ENCODE assay signal across 1 cellular context in the genomic region with DNA sequence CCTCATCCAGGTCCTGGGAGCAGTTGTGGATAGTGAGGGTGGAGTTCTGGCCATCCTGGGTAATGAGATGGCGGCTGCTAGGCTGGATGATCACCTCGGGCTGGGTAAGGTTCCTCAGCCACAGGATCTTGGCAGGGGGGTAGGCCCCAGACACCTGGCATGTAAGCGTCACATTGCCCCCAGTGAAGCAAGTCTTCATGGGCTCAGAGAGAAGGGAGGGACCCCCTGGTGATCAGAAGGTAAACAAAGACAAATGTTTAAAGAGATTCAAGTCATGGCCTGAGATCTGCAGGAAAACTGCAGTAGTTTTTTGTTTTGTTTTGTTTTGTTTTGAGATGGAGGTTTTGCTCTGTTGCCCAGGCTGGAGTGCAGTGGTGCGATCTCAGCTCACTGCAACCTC.
TF ChIP-seq lines count a peak whose summit lies in the region.

No MANE protein-coding gene starts in this region.

TF ChIP-seq in GM23338, 12 proteins besides CTCF, POLR2A, EP300 and RAD21 (continued from another document):
- TF ChIP-seq ZNF462 (CRISPR knock-in tag; IDR thresholded peaks at IDR 0.05) (no peak), ZNF114 (CRISPR knock-in tag; IDR thresholded peaks at IDR 0.05) (no peak), EZH2phosphoT487 (IDR thresholded peaks at IDR 0.05; ENCODE audit: unreplicated experiment) (no peak), STAT1 (IDR thresholded peaks at IDR 0.05; ENCODE audit: unreplicated experiment) (no peak), EZH2 (IDR thresholded peaks at IDR 0.05; ENCODE audit: low read depth, unreplicated experiment) (no peak), NANOG (IDR thresholded peaks at IDR 0.05; ENCODE audit: borderline replicate concordance) (no peak), POLR2AphosphoS5 (IDR thresholded peaks at IDR 0.05; ENCODE audit: low read depth) (no peak), ZNF331 (CRISPR knock-in tag; IDR thresholded peaks at IDR 0.05; ENCODE audit: low read depth) (no peak), CREB1 (CRISPR knock-in tag; IDR thresholded peaks at IDR 0.05; ENCODE audit: low read depth) (no peak)
- TF ChIP-seq, protein P1, sequence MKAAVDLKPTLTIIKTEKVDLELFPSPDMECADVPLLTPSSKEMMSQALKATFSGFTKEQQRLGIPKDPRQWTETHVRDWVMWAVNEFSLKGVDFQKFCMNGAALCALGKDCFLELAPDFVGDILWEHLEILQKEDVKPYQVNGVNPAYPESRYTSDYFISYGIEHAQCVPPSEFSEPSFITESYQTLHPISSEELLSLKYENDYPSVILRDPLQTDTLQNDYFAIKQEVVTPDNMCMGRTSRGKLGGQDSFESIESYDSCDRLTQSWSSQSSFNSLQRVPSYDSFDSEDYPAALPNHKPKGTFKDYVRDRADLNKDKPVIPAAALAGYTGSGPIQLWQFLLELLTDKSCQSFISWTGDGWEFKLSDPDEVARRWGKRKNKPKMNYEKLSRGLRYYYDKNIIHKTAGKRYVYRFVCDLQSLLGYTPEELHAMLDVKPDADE (IDR thresholded peaks at IDR 0.05) = no peak
